ENCODE assay signal across 15 cellular contexts in genomic region chr10:31819393-31819820, GRCh38.
DNase-seq lines count a peak whose midpoint lies in the region; ATAC-seq, FAIRE-seq and TF ChIP-seq lines count a peak whose summit lies in the region.
"Had no signal": no experiment of that assay in that cellular context is flagged by ENCODE, and none has a peak within 500 bp of the region (broad histone marks: within the 10 kb centered on the region; RNA-seq: fewer than 3 reads in every experiment).

No MANE protein-coding gene starts in this region.

- H3K9me3 ChIP-seq in GM23248 (ENCODE audit: low read depth) (no peaks in the 10 kb centered on the region), body of pancreas (no peaks in the 10 kb centered on the region), right atrium auricular region (no peaks in the 10 kb centered on the region)
- H3K9me3 ChIP-seq: breast epithelium had no signal

- peak overlapping the region; percentile 50 for H3K9ac ChIP-seq in GM23248

- DNase-seq in GM23248: peak; percentile 93
- peak in 2 of 4 donors; percentile 12 to 14 for DNase-seq in body of pancreas
- peak; percentile 63 for DNase-seq in right atrium auricular region (ENCODE audit: low spot score)
- peak; percentile 73 for DNase-seq in stromal cell of bone marrow (ENCODE audit: low read depth)
- DNase-seq in NCI-H2029 treated with DMSO at 0.1 percent for 48 hours (lab: John Stamatoyannopoulos, UW): no peak
- DNase-seq in T-cell: no peak
- DNase-seq in urothelium cell line (ENCODE audit: low spot score): no peak
- DNase-seq: MM.1S; stimulated activated CD4-positive, alpha-beta T cell treated with anti-CD3 and anti-CD28 coated beads, Interleukin-2, amount 100 ng/mL, for 48 hours; T-helper 2 cell had no signal

- H4K20me1 ChIP-seq in GM23248 (ENCODE audit: insufficient read depth): no peaks in the 10 kb centered on the region

- H3K9me3 Mint-ChIP-seq in T-cell: no peaks in the 10 kb centered on the region
- H3K9me3 Mint-ChIP-seq: activated T-helper 2 cell treated with anti-CD3 and anti-CD28 coated beads, Interferon-gamma antibody, Interleukin-2, Interleukin-4, amounts not matched to agents 10 μg/mL and 5 μg/mL and 100 μg/mL, durations not matched to agents 14 hours and 24 hours and 36 hours had no signal

- H3K79me2 ChIP-seq in GM23248 (ENCODE audit: insufficient read depth): 0 out of 2 replicates have a peak, but pooled peaks cover 12% of the 10 kb centered on the region

- no peak for TF ChIP-seq POLR2A in body of pancreas (IDR thresholded peaks at IDR 0.05)

- no peaks in the 10 kb centered on the region for H3K4me1 Mint-ChIP-seq in T-cell

- ATAC-seq in body of pancreas (peak; percentile 15), T-cell (replicated peaks in 1 of 4) (no peak), HG03354 (IDR thresholded peaks at IDR 0.05; ENCODE audit: poor library complexity, severe bottlenecking, unreplicated experiment) (no peak)
- ATAC-seq: Panc1 had no signal

- no peak overlapping the region for H3K27ac Mint-ChIP-seq in T-cell
- H3K27ac Mint-ChIP-seq: activated T-helper 2 cell treated with anti-CD3 and anti-CD28 coated beads, Interferon-gamma antibody, Interleukin-2, Interleukin-4, amounts not matched to agents 10 μg/mL and 5 μg/mL and 100 μg/mL, durations not matched to agents 14 hours and 24 hours and 36 hours had no signal

- H3K36me3 Mint-ChIP-seq in T-cell: peaks cover 44% of the 10 kb centered on the region

- H3K4me2 ChIP-seq in GM23248 (ENCODE audit: unreplicated experiment): peak overlapping the region; percentile 59

- intact Hi-C loops in body of pancreas (cut with DNase I): no loop called here

- no peak overlapping the region for H2AFZ ChIP-seq in GM23248

- H3K27ac ChIP-seq in GM23248 (peak overlapping the region; percentile 82), body of pancreas (no peak overlapping the region), right atrium auricular region (peak overlapping the region in 1 of 2 donors; percentile 42)
- H3K27ac ChIP-seq: breast epithelium, C4-2B had no signal

- no peak for FAIRE-seq in urothelium cell line (lab: Jason Lieb, UNC)

- H3K4me1 ChIP-seq in GM23248 (ENCODE audit: insufficient read depth): peaks cover 69% of the 10 kb centered on the region
- H3K4me1 ChIP-seq in body of pancreas: no peaks in the 10 kb centered on the region
- peaks cover 0 to 13% of the 10 kb centered on the region in 2 donors for H3K4me1 ChIP-seq in right atrium auricular region
- H3K4me1 ChIP-seq: breast epithelium had no signal

- peaks cover 55% of the 10 kb centered on the region for H3F3A ChIP-seq in GM23248 (ENCODE audit: insufficient read depth)

- POLR2A ChIA-PET in T-cell (lab: Charles Lee): no interaction called here

- H3K4me3 ChIP-seq in GM23248 (no peak overlapping the region), body of pancreas (no peak overlapping the region), right atrium auricular region (no peak overlapping the region)
- H3K4me3 ChIP-seq: breast epithelium had no signal

- H3K9me2 ChIP-seq in GM23248 (ENCODE audit: insufficient read depth): no peaks in the 10 kb centered on the region

- in situ Hi-C loops in GM23248 (cut with MboI): loop anchor here (10.0 to 25.0 kb wide), 2 partner anchors 485 to 1082 kb away; no protein-coding TSS in a partner anchor

- 2% methylated on average over 3 of the region's 3 CpGs for WGBS in GM23248 (ENCODE audit: low coverage in 1 of 2, low lambda C conversion rate in 2 of 2, missing lambda C conversion rate in 2 of 2), 2 experiments
- WGBS in body of pancreas, 2 donors: 62 to 76% methylated on average over 3 of the region's 3 CpGs

- H3K27me3 ChIP-seq in GM23248 (replicated peaks; ENCODE audit: insufficient read depth): no peaks in the 10 kb centered on the region
- H3K27me3 ChIP-seq in body of pancreas: no peaks in the 10 kb centered on the region
- no peaks in the 10 kb centered on the region for H3K27me3 ChIP-seq in right atrium auricular region
- H3K27me3 ChIP-seq: breast epithelium had no signal

- H3K36me3 ChIP-seq in GM23248 (ENCODE audit: low read depth): 0 out of 2 replicates have a peak, but pooled peaks cover 9% of the 10 kb centered on the region
- H3K36me3 ChIP-seq in body of pancreas (replicated peaks in 1 of 2; ENCODE audit: insufficient read depth in 1 of 2, low read depth in 2 of 2): no peaks in the 10 kb centered on the region
- H3K36me3 ChIP-seq in right atrium auricular region: no peaks in the 10 kb centered on the region
- H3K36me3 ChIP-seq: breast epithelium had no signal

- TF ChIP-seq CTCF in body of pancreas (IDR thresholded peaks at IDR 0.05) (no peak), right atrium auricular region (IDR thresholded peaks at IDR 0.05) (no peak)

- no peaks in the 10 kb centered on the region for H3K27me3 Mint-ChIP-seq in T-cell

- H3K4me3 Mint-ChIP-seq in T-cell: no peak overlapping the region

- CTCF ChIA-PET in T-cell (lab: Charles Lee): no interaction called here

Comparison
In these comparisons a context has a peak if more than half of its experiments do, and no peak if none do; other contexts are left out.
1. DNase-seq: peak in GM23248 (single experiment), right atrium auricular region (single experiment) and stromal cell of bone marrow (single experiment); none in NCI-H2029 treated with DMSO at 0.1 percent for 48 hours (single experiment), T-cell (0 of 34) and urothelium cell line (single experiment).